Comparison of ENCODE assay signal across 19 cellular contexts in genomic region chr7:96330193-96330592, GRCh38. TPM values are rescaled to one million over a fixed set of nuclear protein-coding genes. Genes with fewer than 3 reads are reported as not detected.
A peak's percentile ranks its signal among the peaks of the same experiment; 100 is the strongest.
DNase-seq lines count a peak whose midpoint lies in the region; ATAC-seq and TF ChIP-seq lines count a peak whose summit lies in the region.
"Had no signal": no experiment of that assay in that cellular context is flagged by ENCODE, and none has a peak within 500 bp of the region (broad histone marks: within the 10 kb centered on the region; RNA-seq: fewer than 3 reads in every experiment).

No MANE protein-coding gene starts in this region.

- no peak overlapping the region for H3K27ac ChIP-seq in foreskin keratinocyte
- H3K27ac ChIP-seq: pancreas had no signal

- H3K4me3 Mint-ChIP-seq in natural killer cell treated with Interleukin-12 subunit alpha and Interleukin-12 subunit beta and Interleukin-15 and Interleukin-18, amount 100 ng/mL, for 72 hours, result no peak overlapping the region
- H3K4me3 Mint-ChIP-seq: central memory CD8-positive, alpha-beta T cell; stimulated activated naive B cell treated with anti-CD40 and anti-IgM and Interleukin-4, amounts not matched to agents 10 μg/mL and 1 μg/mL and 100 μg/mL, for 72 hours had no signal

- no peaks in the 10 kb centered on the region for H3K9me3 Mint-ChIP-seq in natural killer cell treated with Interleukin-12 subunit alpha and Interleukin-12 subunit beta and Interleukin-15 and Interleukin-18, amount 100 ng/mL, for 72 hours
- H3K9me3 Mint-ChIP-seq: central memory CD8-positive, alpha-beta T cell had no signal

- H3K36me3 Mint-ChIP-seq in natural killer cell treated with Interleukin-12 subunit alpha and Interleukin-12 subunit beta and Interleukin-15 and Interleukin-18, amount 100 ng/mL, for 72 hours, result no peaks in the 10 kb centered on the region

- H3K9ac ChIP-seq in adipocyte (ENCODE audit: low read length), result no peak overlapping the region

- no peaks in the 10 kb centered on the region for H3K36me3 ChIP-seq in adipocyte (ENCODE audit: control insufficient read depth, insufficient read depth, low read length, severe bottlenecking)
- H3K36me3 ChIP-seq: pancreas had no signal

- no peaks in the 10 kb centered on the region for H3K4me1 Mint-ChIP-seq in natural killer cell treated with Interleukin-12 subunit alpha and Interleukin-12 subunit beta and Interleukin-15 and Interleukin-18, amount 100 ng/mL, for 72 hours (ENCODE audit: low read depth in 2 of 2)
- H3K4me1 Mint-ChIP-seq: central memory CD8-positive, alpha-beta T cell had no signal

- no peak overlapping the region for H3K27ac Mint-ChIP-seq in natural killer cell treated with Interleukin-12 subunit alpha and Interleukin-12 subunit beta and Interleukin-15 and Interleukin-18, amount 100 ng/mL, for 72 hours
- H3K27ac Mint-ChIP-seq: stimulated activated naive B cell treated with anti-CD40 and anti-IgM and Interleukin-4, amounts not matched to agents 10 μg/mL and 1 μg/mL and 100 μg/mL, for 72 hours had no signal

- H3K4me3 ChIP-seq in adipocyte (ENCODE audit: low read length), result no peak overlapping the region
- H3K4me3 ChIP-seq: K562, lung, pancreas had no signal

- ATAC-seq in foreskin keratinocyte (peak; percentile 76), Right ventricle myocardium superior (ENCODE audit: poor library complexity) (no peak)
- no peak for ATAC-seq in natural killer cell treated with Interleukin-12 subunit alpha and Interleukin-12 subunit beta and Interleukin-15 and Interleukin-18, amount 100 ng/mL, for 72 hours
- ATAC-seq: pancreas; stimulated activated naive B cell treated with anti-CD40 and anti-IgM and Interleukin-4, amounts not matched to agents 10 μg/mL and 1 μg/mL and 100 μg/mL, for 72 hours had no signal

- H3K9me3 ChIP-seq in adipocyte (ENCODE audit: control insufficient read depth, low read length), result no peaks in the 10 kb centered on the region
- H3K9me3 ChIP-seq: pancreas had no signal

- no peaks in the 10 kb centered on the region for H3K27me3 ChIP-seq in adipocyte (replicated peaks; ENCODE audit: control insufficient read depth, insufficient read depth, low read length)
- H3K27me3 ChIP-seq in foreskin keratinocyte, result no peaks in the 10 kb centered on the region
- H3K27me3 ChIP-seq: pancreas had no signal

- TF ChIP-seq CTCF in foreskin keratinocyte (conservative IDR thresholded peaks at IDR 0.05), result no peak

- DNase-seq in DMS79 treated with DMSO at 0.1 percent for 48 hours (lab: John Stamatoyannopoulos, UW) (peak; percentile 96), NCI-H1694 (lab: John Stamatoyannopoulos, UW) (peak; percentile 3), adipocyte (ENCODE audit: low read depth) (peak; percentile 8), foreskin keratinocyte (peak; percentile 46 to 74), Right ventricle myocardium superior (no peak), cerebellar cortex (ENCODE audit: low spot score) (no peak), CD1c-positive myeloid dendritic cell (ENCODE audit: extremely low spot score) (no peak)
- no peak for DNase-seq in natural killer cell treated with Interleukin-12 subunit alpha and Interleukin-12 subunit beta and Interleukin-15 and Interleukin-18, amount 100 ng/mL, for 72 hours (ENCODE audit: low spot score)
- DNase-seq: activated CD8-positive, alpha-beta memory T cell treated with anti-CD3 and anti-CD28 coated beads, Interleukin-2, amount 50 U/mL, for 48 hours; activated gamma-delta T cell; amniotic stem cell; COR-L47; effector memory CD4-positive, alpha-beta T cell; NCI-H2227 treated with DMSO at 0.1 percent for 48 hours; pancreas; stimulated activated naive B cell treated with anti-CD40 and anti-IgM and Interleukin-4, amounts not matched to agents 10 μg/mL and 1 μg/mL and 100 μg/mL, for 72 hours had no signal

- peaks cover 5 to 14% of the 10 kb centered on the region in 2 donors for H3K27me3 Mint-ChIP-seq in natural killer cell treated with Interleukin-12 subunit alpha and Interleukin-12 subunit beta and Interleukin-15 and Interleukin-18, amount 100 ng/mL, for 72 hours
- H3K27me3 Mint-ChIP-seq: central memory CD8-positive, alpha-beta T cell; stimulated activated naive B cell treated with anti-CD40 and anti-IgM and Interleukin-4, amounts not matched to agents 10 μg/mL and 1 μg/mL and 100 μg/mL, for 72 hours had no signal

- intact Hi-C loops in Right ventricle myocardium superior (cut with DNase I), result no loop called here

- peaks cover 30% of the 10 kb centered on the region for H3K4me1 ChIP-seq in adipocyte (ENCODE audit: control insufficient read depth, insufficient read depth, low read length)
- peaks cover 19% of the 10 kb centered on the region for H3K4me1 ChIP-seq in foreskin keratinocyte

RNA-seq across cellular contexts. Expression of gene SLC25A13, which starts 8.3 kb away (rescaled TPM):
- total RNA-seq in foreskin keratinocyte (24.2 and 28.3 TPM in 2 replicates), Right ventricle myocardium superior (11.6 TPM)
- polyA plus RNA-seq in foreskin keratinocyte, result 10.2 and 13.8 TPM in 2 replicates
- total RNA-seq in natural killer cell treated with Interleukin-12 subunit alpha and Interleukin-12 subunit beta and Interleukin-15 and Interleukin-18, amount 100 ng/mL, for 72 hours, result 10 to 100 TPM; 15.9 to 17.0 TPM

Comparison
In these comparisons a context has a peak if more than half of its experiments do, and no peak if none do; other contexts are left out.
1. DNase-seq: peak in DMS79 treated with DMSO at 0.1 percent for 48 hours (single experiment), NCI-H1694 (single experiment), adipocyte (single experiment) and foreskin keratinocyte (2 of 2); none in Right ventricle myocardium superior (single experiment), cerebellar cortex (single experiment), CD1c-positive myeloid dendritic cell (single experiment) and natural killer cell treated with Interleukin-12 subunit alpha and Interleukin-12 subunit beta and Interleukin-15 and Interleukin-18, amount 100 ng/mL, for 72 hours (single experiment).